Comparison of ENCODE assay signal across 11 cellular contexts in genomic region chr11:117198613-117199012, GRCh38. TPM values are rescaled to one million over a fixed set of nuclear protein-coding genes. Genes with fewer than 3 reads are reported as not detected.
DNase-seq lines count a peak whose midpoint lies in the region; ATAC-seq and TF ChIP-seq lines count a peak whose summit lies in the region.
"Had no signal": no experiment of that assay in that cellular context is flagged by ENCODE, and none has a peak within 500 bp of the region (broad histone marks: within the 10 kb centered on the region; RNA-seq: fewer than 3 reads in every experiment).

No MANE protein-coding gene starts in this region.

- no peak for TF ChIP-seq EP300 in upper lobe of left lung (IDR thresholded peaks at IDR 0.05)

- peak overlapping the region; percentile 9 for H3K9ac ChIP-seq in fibroblast of lung (ENCODE audit: insufficient read depth, low read length)

- peaks cover 47% of the 10 kb centered on the region for H3K4me1 Mint-ChIP-seq in nephron

- no peaks in the 10 kb centered on the region for H3K9me3 Mint-ChIP-seq in nephron
- H3K9me3 Mint-ChIP-seq: natural killer cell treated with Interleukin-12 subunit alpha and Interleukin-12 subunit beta and Interleukin-15 and Interleukin-18, amount 100 ng/mL, for 72 hours had no signal

- H3K4me2 ChIP-seq in fibroblast of lung (ENCODE audit: extremely low read depth, insufficient read depth, low read length), result peak overlapping the region; percentile 1

- peaks cover 26% of the 10 kb centered on the region for H3K4me1 ChIP-seq in fibroblast of lung (ENCODE audit: control insufficient read depth, extremely low read depth, insufficient read depth, low read length)
- H3K4me1 ChIP-seq in upper lobe of left lung, result peaks cover 7 to 30% (median 17%) of the 10 kb centered on the region in 4 donors

- H3K36me3 ChIP-seq in fibroblast of lung (ENCODE audit: control insufficient read depth, insufficient read depth, low read length), result peaks cover 11% of the 10 kb centered on the region
- H3K36me3 ChIP-seq in upper lobe of left lung, result peaks cover 0 to 35% (median 18%) of the 10 kb centered on the region in 4 donors

- H4K20me1 ChIP-seq in fibroblast of lung (ENCODE audit: control insufficient read depth, extremely low read depth, insufficient read depth, low read length), result no peaks in the 10 kb centered on the region

- 63% methylated on average over 4 of the region's 4 CpGs; no CpG with 5 or more reads in 1 of the 2 donors for WGBS in upper lobe of left lung, 2 donors

- peaks cover 44% of the 10 kb centered on the region for H3K79me2 ChIP-seq in fibroblast of lung (ENCODE audit: control insufficient read depth, insufficient read depth, low read length)

- H3K27me3 ChIP-seq in fibroblast of lung (ENCODE audit: control insufficient read depth, insufficient read depth, low read length), result no peaks in the 10 kb centered on the region
- H3K27me3 ChIP-seq in upper lobe of left lung, result no peaks in the 10 kb centered on the region

- H2AFZ ChIP-seq in fibroblast of lung (ENCODE audit: low read length), result no peak overlapping the region

- no peak for TF ChIP-seq POLR2A in upper lobe of left lung (IDR thresholded peaks at IDR 0.05)

- no peak for TF ChIP-seq CTCF in WI38 (IDR thresholded peaks at IDR 0.05; ENCODE audit: low read depth, low read length)
- TF ChIP-seq CTCF in fibroblast of lung (conservative IDR thresholded peaks at IDR 0.05 in 1 of 2, IDR thresholded peaks at IDR 0.05 in 1 of 2; ENCODE audit: low read depth in 1 of 2, low read length in 2 of 2), result no peak
- no peak for TF ChIP-seq CTCF in nephron (IDR thresholded peaks at IDR 0.05; ENCODE audit: unreplicated experiment in 3 of 3)
- TF ChIP-seq CTCF in upper lobe of left lung (IDR thresholded peaks at IDR 0.05), result no peak

- H3K36me3 Mint-ChIP-seq in nephron (ENCODE audit: low read depth), result peaks cover 24% of the 10 kb centered on the region
- H3K36me3 Mint-ChIP-seq: natural killer cell treated with Interleukin-12 subunit alpha and Interleukin-12 subunit beta and Interleukin-15 and Interleukin-18, amount 100 ng/mL, for 72 hours had no signal

- ATAC-seq in upper lobe of left lung (ENCODE audit: low FRiP score in 2 of 2) (no peak), GM19463 (IDR thresholded peaks at IDR 0.05; ENCODE audit: unreplicated experiment) (no peak)
- ATAC-seq: natural killer cell treated with Interleukin-12 subunit alpha and Interleukin-12 subunit beta and Interleukin-15 and Interleukin-18, amount 100 ng/mL, for 72 hours had no signal

- H3K4me3 Mint-ChIP-seq in nephron, result peak overlapping the region; percentile 75 to 89 (median 89)
- H3K4me3 Mint-ChIP-seq: natural killer cell treated with Interleukin-12 subunit alpha and Interleukin-12 subunit beta and Interleukin-15 and Interleukin-18, amount 100 ng/mL, for 72 hours had no signal

- H3K4me3 ChIP-seq in WI38 (ENCODE audit: low read depth, low read length), result peak overlapping the region; percentile 92
- peak overlapping the region in 2 of 4 experiments; percentile 28 to 76 for H3K4me3 ChIP-seq in fibroblast of lung (replicated peaks in 1 of 4; ENCODE audit: control extremely low read depth in 1 of 4, insufficient read depth in 1 of 4, low read depth in 3 of 4, low read length in 4 of 4)
- H3K4me3 ChIP-seq in upper lobe of left lung, result peak overlapping the region in 3 of 4 donors; percentile 39 to 44 (median 40)
- H3K4me3 ChIP-seq: SK-N-MC had no signal

- no peaks in the 10 kb centered on the region for H3K9me3 ChIP-seq in fibroblast of lung (ENCODE audit: control insufficient read depth, insufficient read depth, low read depth, low read length)
- H3K9me3 ChIP-seq in upper lobe of left lung, result no peaks in the 10 kb centered on the region

- H3K27ac Mint-ChIP-seq in nephron, result peak overlapping the region; percentile 80 to 96 (median 82)
- H3K27ac Mint-ChIP-seq: natural killer cell treated with Interleukin-12 subunit alpha and Interleukin-12 subunit beta and Interleukin-15 and Interleukin-18, amount 100 ng/mL, for 72 hours had no signal

- peak overlapping the region; percentile 85 for H3K27ac ChIP-seq in fibroblast of lung (ENCODE audit: insufficient read depth, low read length)
- peak overlapping the region; percentile 27 to 81 (median 74) for H3K27ac ChIP-seq in upper lobe of left lung
- H3K27ac ChIP-seq: SK-N-MC had no signal

- no peak for DNase-seq in fibroblast of lung (ENCODE audit: low read depth in 2 of 2)
- DNase-seq in upper lobe of left lung, result no peak
- DNase-seq in KBM-7, result no peak
- no peak for DNase-seq in GM19238 (ENCODE audit: insufficient read length, low spot score)
- no peak for DNase-seq in retina
- DNase-seq: NCI-H2171 treated with DMSO at 0.1 percent for 48 hours had no signal

- in situ Hi-C loops in KBM-7 (cut with MboI; ENCODE audit: low pct_unique_long_range_greater_than_20kb, low sequenced_read_pairs), result no loop called here

- H3K27me3 Mint-ChIP-seq in nephron (ENCODE audit: low read depth), result no peaks in the 10 kb centered on the region
- H3K27me3 Mint-ChIP-seq: natural killer cell treated with Interleukin-12 subunit alpha and Interleukin-12 subunit beta and Interleukin-15 and Interleukin-18, amount 100 ng/mL, for 72 hours had no signal

RNA-seq across cellular contexts. Expression of gene TAGLN, which starts 0.6 kb away (rescaled TPM):
- total RNA-seq in fibroblast of lung, result 608 and 824 TPM in 2 replicates
- 1,148 and 4,435 TPM in 2 replicates for polyA plus RNA-seq in fibroblast of lung
- polyA plus RNA-seq in fibroblast of lung (2012), result 941 and 3,722 TPM in 2 replicates
- 269 and 1,364 TPM in 2 replicates for polyA minus RNA-seq in fibroblast of lung (ENCODE audit: low replicate concordance)
- total RNA-seq in upper lobe of left lung, result 100 to 1,000 TPM; 105 to 608 (median 334) TPM

RNA-seq across cellular contexts. Expression of gene SIDT2, which starts 20.1 kb away (rescaled TPM):
- total RNA-seq in fibroblast of lung (10.3 and 23.5 TPM in 2 replicates), upper lobe of left lung (100 to 1,000 TPM in 4 of 6 donors, 10 to 100 TPM in 2; 62.8 to 287 (median 153) TPM)
- 24.3 and 27.2 TPM in 2 replicates for polyA plus RNA-seq in fibroblast of lung
- polyA plus RNA-seq in fibroblast of lung (2012), result 32.9 and 42.1 TPM in 2 replicates
- 219 and 284 TPM in 2 replicates for polyA minus RNA-seq in fibroblast of lung (ENCODE audit: low replicate concordance)

RNA-seq across cellular contexts. Expression of gene PCSK7, which starts 33.3 kb away (rescaled TPM):
- 26.5 and 38.3 TPM in 2 replicates for total RNA-seq in fibroblast of lung
- 26.8 and 28.2 TPM in 2 replicates for polyA plus RNA-seq in fibroblast of lung
- polyA plus RNA-seq in fibroblast of lung (2012), result 33.6 and 41.3 TPM in 2 replicates
- 70.5 and 77.2 TPM in 2 replicates for polyA minus RNA-seq in fibroblast of lung (ENCODE audit: low replicate concordance)
- total RNA-seq in upper lobe of left lung, result 100 to 1,000 TPM in 2 of 6 donors, 10 to 100 TPM in 4; 45.0 to 138 (median 63.8) TPM

RNA-seq across cellular contexts. Expression of gene RNF214, which starts 33.9 kb away (rescaled TPM):
- total RNA-seq in fibroblast of lung (11.3 and 13.4 TPM in 2 replicates), upper lobe of left lung (10 to 100 TPM in 4 of 6 donors, 1 to 10 TPM in 2; 9.0 to 24.1 (median 19.8) TPM)
- 12.1 and 12.9 TPM in 2 replicates for polyA plus RNA-seq in fibroblast of lung
- 10.2 and 10.3 TPM in 2 replicates for polyA plus RNA-seq in fibroblast of lung (2012)
- polyA minus RNA-seq in fibroblast of lung (ENCODE audit: low replicate concordance), result 56.7 and 83.1 TPM in 2 replicates

RNA-seq across cellular contexts. Expression of gene PAFAH1B2, which starts 54.5 kb away (rescaled TPM):
- total RNA-seq in fibroblast of lung (110 and 112 TPM in 2 replicates), upper lobe of left lung (100 to 1,000 TPM in 1 of 6 donors, 10 to 100 TPM in 5; 63.9 to 101 (median 81.3) TPM)
- polyA plus RNA-seq in fibroblast of lung, result 56.2 and 70.8 TPM in 2 replicates
- polyA plus RNA-seq in fibroblast of lung (2012), result 48.6 and 52.1 TPM in 2 replicates
- 118 and 133 TPM in 2 replicates for polyA minus RNA-seq in fibroblast of lung (ENCODE audit: low replicate concordance)
